Comparison of ENCODE assay signal across 8 cellular contexts in genomic region chr9:4382722-4383317, GRCh38.
DNase-seq lines count a peak whose midpoint lies in the region; ATAC-seq and TF ChIP-seq lines count a peak whose summit lies in the region.

No MANE protein-coding gene starts in this region.

- no peak overlapping the region for H3K4me3 Mint-ChIP-seq in naive thymus-derived CD8-positive, alpha-beta T cell
- H3K4me3 Mint-ChIP-seq in activated T-helper 17 cell treated with anti-CD3 and anti-CD28 coated beads, Interleukin-2, amount 50 U/mL, for 72 hours = no peak overlapping the region

- no peaks in the 10 kb centered on the region for H3K9me3 ChIP-seq in DND-41 (ENCODE audit: insufficient read depth, low read length, severe bottlenecking)

- ATAC-seq in DND-41 (ENCODE audit: insufficient read depth, low read depth) (no peak), GM21390 (IDR thresholded peaks at IDR 0.05; ENCODE audit: unreplicated experiment) (peak; percentile 55)
- peak in 1 of 2 donors; percentile 43 for ATAC-seq in naive thymus-derived CD8-positive, alpha-beta T cell
- no peak for ATAC-seq in activated T-helper 17 cell treated with anti-CD3 and anti-CD28 coated beads, Interleukin-2, amount 50 U/mL, for 72 hours (replicated peaks)

- no peaks in the 10 kb centered on the region for H4K20me1 ChIP-seq in DND-41 (ENCODE audit: insufficient read depth, low read length)

- H3K79me2 ChIP-seq in DND-41 (ENCODE audit: insufficient read depth, low read length) = no peaks in the 10 kb centered on the region

- peaks cover 0 to 12% (median 0%) of the 10 kb centered on the region in 5 donors for H3K27me3 Mint-ChIP-seq in naive thymus-derived CD8-positive, alpha-beta T cell
- H3K27me3 Mint-ChIP-seq in activated T-helper 17 cell treated with anti-CD3 and anti-CD28 coated beads, Interleukin-2, amount 50 U/mL, for 72 hours = no peaks in the 10 kb centered on the region

- no peak overlapping the region for H3K27ac Mint-ChIP-seq in naive thymus-derived CD8-positive, alpha-beta T cell
- no peak overlapping the region for H3K27ac Mint-ChIP-seq in activated T-helper 17 cell treated with anti-CD3 and anti-CD28 coated beads, Interleukin-2, amount 50 U/mL, for 72 hours

- H3K36me3 Mint-ChIP-seq in naive thymus-derived CD8-positive, alpha-beta T cell = no peaks in the 10 kb centered on the region
- H3K36me3 Mint-ChIP-seq in activated T-helper 17 cell treated with anti-CD3 and anti-CD28 coated beads, Interleukin-2, amount 50 U/mL, for 72 hours (ENCODE audit: low read depth) = no peaks in the 10 kb centered on the region

- POLR2A ChIA-PET in naive thymus-derived CD8-positive, alpha-beta T cell (lab: Charles Lee) = interaction anchor here (0.6 to 1.0 kb wide), 2 partner anchors 258 to 283 kb away, joined by 3 read pairs; no protein-coding TSS in a partner anchor

- H3K4me1 Mint-ChIP-seq in naive thymus-derived CD8-positive, alpha-beta T cell = peaks cover 0 to 9% (median 3%) of the 10 kb centered on the region in 4 donors
- no peaks in the 10 kb centered on the region for H3K4me1 Mint-ChIP-seq in activated T-helper 17 cell treated with anti-CD3 and anti-CD28 coated beads, Interleukin-2, amount 50 U/mL, for 72 hours

- H3K9ac ChIP-seq in DND-41 (ENCODE audit: low read depth, low read length) = no peak overlapping the region

- H3K4me2 ChIP-seq in DND-41 (ENCODE audit: insufficient read depth, low read length) = no peak overlapping the region

- no peaks in the 10 kb centered on the region for H3K9me3 Mint-ChIP-seq in naive thymus-derived CD8-positive, alpha-beta T cell
- no peaks in the 10 kb centered on the region for H3K9me3 Mint-ChIP-seq in activated T-helper 17 cell treated with anti-CD3 and anti-CD28 coated beads, Interleukin-2, amount 50 U/mL, for 72 hours

- H3K36me3 ChIP-seq in DND-41 (ENCODE audit: insufficient read depth, low read length) = no peaks in the 10 kb centered on the region

- H2AFZ ChIP-seq in DND-41 (ENCODE audit: low read depth, low read length) = no peak overlapping the region

- TF ChIP-seq CTCF in DND-41 (IDR thresholded peaks at IDR 0.05; ENCODE audit: borderline replicate concordance, extremely low read depth, low read length, poor library complexity, severe bottlenecking) = peak; percentile 44

- H3K27ac ChIP-seq in DND-41 (ENCODE audit: low read length) = no peak overlapping the region

- no peak for DNase-seq in DND-41
- peak; percentile 69 for DNase-seq in NCI-H2171 treated with DMSO at 0.1 percent for 48 hours (lab: John Stamatoyannopoulos, UW)
- peak; percentile 79 for DNase-seq in cerebellar cortex (ENCODE audit: low spot score)
- peak in 7 of 10 donors; percentile 3 to 47 (median 29) for DNase-seq in naive thymus-derived CD8-positive, alpha-beta T cell
- DNase-seq in SIG-M5 (lab: John Stamatoyannopoulos, UW) = no peak
- no peak for DNase-seq in activated T-cell treated with anti-CD3 and anti-CD28 coated beads, Interleukin-2, amount 50 U/mL, for 1 hour

- H3K27me3 ChIP-seq in DND-41 (ENCODE audit: insufficient read depth, low read length, poor library complexity) = no peaks in the 10 kb centered on the region

- no peaks in the 10 kb centered on the region for H3K4me1 ChIP-seq in DND-41 (ENCODE audit: insufficient read depth, low read length)

- H3K4me3 ChIP-seq in DND-41 (ENCODE audit: low read depth in 1 of 2, low read length in 2 of 2) = no peak overlapping the region

Comparison
In these comparisons a context has a peak if more than half of its experiments do, and no peak if none do; other contexts are left out.
1. DNase-seq: peak in NCI-H2171 treated with DMSO at 0.1 percent for 48 hours (single experiment), cerebellar cortex (single experiment) and naive thymus-derived CD8-positive, alpha-beta T cell (7 of 10); none in DND-41 (single experiment), SIG-M5 (single experiment) and activated T-cell treated with anti-CD3 and anti-CD28 coated beads, Interleukin-2, amount 50 U/mL, for 1 hour (single experiment).